Comparison of ENCODE assay signal across 24 cellular contexts in genomic region chr2:127624321-127625145, GRCh38. TPM values are rescaled to one million over a fixed set of nuclear protein-coding genes. Genes with fewer than 3 reads are reported as not detected.
DNase-seq lines count a peak whose midpoint lies in the region; ATAC-seq, FAIRE-seq and TF ChIP-seq lines count a peak whose summit lies in the region.
"Had no signal": no experiment of that assay in that cellular context is flagged by ENCODE, and none has a peak within 500 bp of the region (broad histone marks: within the 10 kb centered on the region; RNA-seq: fewer than 3 reads in every experiment).

No MANE protein-coding gene starts in this region.

- no peak overlapping the region for H3K4me3 ChIP-seq in kidney (ENCODE audit: low read length in 2 of 2)

- no peaks in the 10 kb centered on the region for H3K9me3 ChIP-seq in kidney (ENCODE audit: control insufficient read depth in 1 of 2, low read length in 2 of 2)

- no peak for ATAC-seq in natural killer cell treated with Interleukin-12 subunit alpha and Interleukin-12 subunit beta and Interleukin-15 and Interleukin-18, amount 100 ng/mL, for 72 hours
- no peak for ATAC-seq in natural killer cell
- no peak for ATAC-seq in WTC11
- no peak for ATAC-seq in HG03521 (IDR thresholded peaks at IDR 0.05; ENCODE audit: unreplicated experiment)

- H3K4me1 ChIP-seq in kidney (ENCODE audit: control insufficient read depth in 1 of 2, insufficient read depth in 1 of 2, low read depth in 1 of 2, low read length in 2 of 2), result no peaks in the 10 kb centered on the region

- no peaks in the 10 kb centered on the region for H3K36me3 Mint-ChIP-seq in natural killer cell treated with Interleukin-12 subunit alpha and Interleukin-12 subunit beta and Interleukin-15 and Interleukin-18, amount 100 ng/mL, for 72 hours
- H3K36me3 Mint-ChIP-seq in natural killer cell, result no peaks in the 10 kb centered on the region
- no peaks in the 10 kb centered on the region for H3K36me3 Mint-ChIP-seq in WTC11
- H3K36me3 Mint-ChIP-seq: CD4-positive, alpha-beta memory T cell had no signal

- TF ChIP-seq CTCF in natural killer cell (IDR thresholded peaks at IDR 0.05) (no peak), WTC11 (IDR thresholded peaks at IDR 0.05) (no peak), kidney (IDR thresholded peaks at IDR 0.05; ENCODE audit: borderline replicate concordance, extremely low read depth, insufficient read depth) (no peak)

- H3K4me1 Mint-ChIP-seq in natural killer cell treated with Interleukin-12 subunit alpha and Interleukin-12 subunit beta and Interleukin-15 and Interleukin-18, amount 100 ng/mL, for 72 hours (ENCODE audit: low read depth in 2 of 2), result peaks cover 0 to 3% of the 10 kb centered on the region in 2 donors
- H3K4me1 Mint-ChIP-seq in natural killer cell, result no peaks in the 10 kb centered on the region
- H3K4me1 Mint-ChIP-seq in WTC11, result no peaks in the 10 kb centered on the region
- H3K4me1 Mint-ChIP-seq: CD4-positive, alpha-beta memory T cell had no signal

- H3K36me3 ChIP-seq in kidney (ENCODE audit: control insufficient read depth in 1 of 2, insufficient read depth in 2 of 2, low read length in 2 of 2), result peaks cover 0 to 3% of the 10 kb centered on the region in 2 donors

- no peak overlapping the region for H3K4me3 Mint-ChIP-seq in natural killer cell treated with Interleukin-12 subunit alpha and Interleukin-12 subunit beta and Interleukin-15 and Interleukin-18, amount 100 ng/mL, for 72 hours
- H3K4me3 Mint-ChIP-seq in natural killer cell (no peak overlapping the region), WTC11 (no peak overlapping the region)
- H3K4me3 Mint-ChIP-seq: activated naive CD4-positive, alpha-beta T cell treated with anti-CD3 and anti-CD28 coated beads for 36 hours; CD4-positive, alpha-beta memory T cell had no signal

- CTCF ChIA-PET in WTC11 (lab: Charles Lee), result interaction anchor here (0.8 to 2.0 kb wide), 3 partner anchors 25 to 57 kb away, joined by 3 to 11 read pairs (median 4); no protein-coding TSS in a partner anchor

- peak; percentile 46 for DNase-seq in natural killer cell treated with Interleukin-12 subunit alpha and Interleukin-12 subunit beta and Interleukin-15 and Interleukin-18, amount 100 ng/mL, for 72 hours (ENCODE audit: low spot score)
- DNase-seq in natural killer cell, result no peak
- peak; percentile 8 for DNase-seq in WTC11 (ENCODE audit: low spot score)
- DNase-seq in posterior cingulate gyrus, result peak in 6 of 10 donors; percentile 6 to 66 (median 34)
- no peak for DNase-seq in kidney
- DNase-seq in pons (ENCODE audit: low spot score), result no peak
- DNase-seq: activated CD4-positive, alpha-beta T cell treated with anti-CD3 and anti-CD28 coated beads, Interleukin-2, amount 50 U/mL, for 4 hours; activated naive CD4-positive, alpha-beta T cell treated with anti-CD3 and anti-CD28 coated beads for 36 hours; CD4-positive, alpha-beta memory T cell; central memory CD4-positive, alpha-beta T cell; DMS 273 treated with DMSO at 0.1 percent for 48 hours; erythroblast; foreskin melanocyte; GDM1; hippocampal formation; KG1; mammary epithelial cell; NCI-H146; NCI-H2171; NCI-H524 treated with DMSO at 0.1 percent for 48 hours; retina; T-helper 9 cell had no signal

- H3K9ac ChIP-seq in kidney (ENCODE audit: low read length in 2 of 2), result no peak overlapping the region

- intact Hi-C loops in natural killer cell (cut with micrococcal nuclease) (no loop called here), posterior cingulate gyrus (cut with DNase I) (no loop called here), kidney (cut with DNase I) (no loop called here)

- POLR2A ChIA-PET in WTC11 (lab: Charles Lee), result no interaction called here

- no peaks in the 10 kb centered on the region for H3K9me3 Mint-ChIP-seq in natural killer cell treated with Interleukin-12 subunit alpha and Interleukin-12 subunit beta and Interleukin-15 and Interleukin-18, amount 100 ng/mL, for 72 hours
- H3K9me3 Mint-ChIP-seq in natural killer cell (no peaks in the 10 kb centered on the region), WTC11 (no peaks in the 10 kb centered on the region)
- H3K9me3 Mint-ChIP-seq: activated naive CD4-positive, alpha-beta T cell treated with anti-CD3 and anti-CD28 coated beads for 36 hours had no signal

- H3K27ac ChIP-seq in kidney (ENCODE audit: low read depth in 2 of 2, low read length in 2 of 2), result no peak overlapping the region

- no peak overlapping the region for H3K27ac Mint-ChIP-seq in natural killer cell treated with Interleukin-12 subunit alpha and Interleukin-12 subunit beta and Interleukin-15 and Interleukin-18, amount 100 ng/mL, for 72 hours
- H3K27ac Mint-ChIP-seq in natural killer cell (no peak overlapping the region), WTC11 (no peak overlapping the region)
- H3K27ac Mint-ChIP-seq: activated naive CD4-positive, alpha-beta T cell treated with anti-CD3 and anti-CD28 coated beads for 36 hours; CD4-positive, alpha-beta memory T cell had no signal

- peaks cover 0 to 4% of the 10 kb centered on the region in 2 donors for H3K27me3 Mint-ChIP-seq in natural killer cell treated with Interleukin-12 subunit alpha and Interleukin-12 subunit beta and Interleukin-15 and Interleukin-18, amount 100 ng/mL, for 72 hours
- H3K27me3 Mint-ChIP-seq in natural killer cell (ENCODE audit: low read depth in 2 of 2) (peaks cover 0 to 6% of the 10 kb centered on the region in 2 donors), WTC11 (ENCODE audit: low read depth) (no peaks in the 10 kb centered on the region)

- no peak for FAIRE-seq in kidney (lab: Jason Lieb, UNC)
- FAIRE-seq: urothelium cell line had no signal

TF ChIP-seq in WTC11, 78 proteins besides CTCF, POLR2A, EP300 and RAD21 (continues in another document):
- TF ChIP-seq TEAD1 (CRISPR knock-in tag; IDR thresholded peaks at IDR 0.05) (no peak), HMGXB4 (CRISPR knock-in tag; IDR thresholded peaks at IDR 0.05) (no peak), AFF4 (CRISPR knock-in tag; IDR thresholded peaks at IDR 0.05; ENCODE audit: borderline replicate concordance) (no peak), ATF2 (CRISPR knock-in tag; IDR thresholded peaks at IDR 0.05; ENCODE audit: borderline replicate concordance, low read depth) (no peak), ZNF317 (CRISPR knock-in tag; IDR thresholded peaks at IDR 0.05; ENCODE audit: borderline replicate concordance, low read depth) (no peak)

RNA-seq across cellular contexts. Expression of gene GPR17, which starts 21.4 kb away (rescaled TPM):
- not detected for total RNA-seq in natural killer cell treated with Interleukin-12 subunit alpha and Interleukin-12 subunit beta and Interleukin-15 and Interleukin-18, amount 100 ng/mL, for 72 hours
- total RNA-seq in natural killer cell, result not detected
- not detected in 3 replicates for total RNA-seq in WTC11 (2021)
- total RNA-seq in kidney, result 0.50 TPM
- 0.39 TPM for polyA plus RNA-seq in kidney (ENCODE audit: insufficient read depth, low read depth, low replicate concordance)
- total RNA-seq: activated naive CD4-positive, alpha-beta T cell treated with anti-CD3 and anti-CD28 coated beads for 36 hours; CD4-positive, alpha-beta memory T cell; mammary epithelial cell had no signal
- polyA plus RNA-seq: CD4-positive, alpha-beta memory T cell; mammary epithelial cell had no signal

RNA-seq across cellular contexts. Expression of gene LIMS2, which starts 50.8 kb away (rescaled TPM):
- not detected for total RNA-seq in natural killer cell treated with Interleukin-12 subunit alpha and Interleukin-12 subunit beta and Interleukin-15 and Interleukin-18, amount 100 ng/mL, for 72 hours
- total RNA-seq in natural killer cell (under 1 TPM in 2 of 3 donors, not detected in 1; 0.15 to 0.16 TPM), WTC11 (2021) (1.9 to 2.5 TPM (median 2.4 TPM) in 3 replicates), kidney (101 TPM)
- polyA plus RNA-seq in kidney (ENCODE audit: insufficient read depth, low read depth, low replicate concordance), result 107 TPM

Comparison
In these comparisons a context has a peak if more than half of its experiments do, and no peak if none do; other contexts are left out.
1. DNase-seq: peak in natural killer cell treated with Interleukin-12 subunit alpha and Interleukin-12 subunit beta and Interleukin-15 and Interleukin-18, amount 100 ng/mL, for 72 hours (single experiment), WTC11 (single experiment) and posterior cingulate gyrus (6 of 10); none in natural killer cell (single experiment), kidney (single experiment) and pons (single experiment).
2. RNA of gene LIMS2, which starts 50.8 kb away (total RNA-seq): 101 TPM in kidney (single experiment); 1.9 to 2.5 TPM in WTC11, 0.15 to 0.16 TPM in natural killer cell and not detected in natural killer cell treated with Interleukin-12 subunit alpha and Interleukin-12 subunit beta and Interleukin-15 and Interleukin-18, amount 100 ng/mL, for 72 hours; every median in the first group is over 10 times any median in the second.